14 cellular contexts compared by ENCODE assay signal in the genomic region with DNA sequence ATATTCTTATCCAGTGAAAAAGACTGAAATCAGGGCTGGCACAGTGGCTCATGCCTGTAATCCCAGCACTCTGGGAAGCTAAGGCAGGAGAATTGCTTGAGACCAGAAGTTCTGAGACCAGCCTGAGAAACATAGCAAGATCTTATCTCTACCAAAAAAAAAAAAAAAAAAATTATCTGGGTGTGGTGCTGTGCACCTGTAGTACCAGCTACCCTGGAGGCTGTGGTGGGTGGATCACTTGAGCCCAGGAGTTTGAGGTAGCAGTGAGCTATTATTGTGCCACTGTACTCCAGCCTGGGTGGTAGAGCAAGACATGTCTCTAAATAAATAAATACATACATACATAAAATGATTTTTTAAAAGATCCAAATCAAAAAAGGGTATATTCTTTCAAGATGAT. TPM values are rescaled to one million over a fixed set of nuclear protein-coding genes. Genes with fewer than 3 reads are reported as not detected.
DNase-seq lines count a peak whose midpoint lies in the region; ATAC-seq and TF ChIP-seq lines count a peak whose summit lies in the region.
"Had no signal": no experiment of that assay in that cellular context is flagged by ENCODE, and none has a peak within 500 bp of the region (broad histone marks: within the 10 kb centered on the region; RNA-seq: fewer than 3 reads in every experiment).

No MANE protein-coding gene starts in this region.

- H3K4me1 Mint-ChIP-seq in natural killer cell treated with Interleukin-12 subunit alpha and Interleukin-12 subunit beta and Interleukin-15 and Interleukin-18, amount 100 ng/mL, for 72 hours (ENCODE audit: low read depth in 2 of 2): peaks cover 18 to 28% of the 10 kb centered on the region in 2 donors
- H3K4me1 Mint-ChIP-seq in natural killer cell (peaks cover 4 to 18% of the 10 kb centered on the region in 2 donors), T-helper 17 cell (peaks cover 19% of the 10 kb centered on the region)
- H3K4me1 Mint-ChIP-seq in stimulated activated naive B cell treated with anti-CD40 and anti-IgM and Interleukin-4, amounts not matched to agents 10 μg/mL and 1 μg/mL and 100 μg/mL, for 72 hours: peaks cover 15 to 45% of the 10 kb centered on the region in 2 donors

- H3K36me3 ChIP-seq in left lung: no peaks in the 10 kb centered on the region

- H3K27ac ChIP-seq in left lung: no peak overlapping the region
- H3K27ac ChIP-seq: GM23248 had no signal

- no peak for DNase-seq in natural killer cell treated with Interleukin-12 subunit alpha and Interleukin-12 subunit beta and Interleukin-15 and Interleukin-18, amount 100 ng/mL, for 72 hours (ENCODE audit: low spot score)
- no peak for DNase-seq in natural killer cell
- no peak for DNase-seq in T-helper 17 cell
- no peak for DNase-seq in left lung
- DNase-seq in stimulated activated naive B cell treated with anti-CD40 and anti-IgM and Interleukin-4, amounts not matched to agents 10 μg/mL and 1 μg/mL and 100 μg/mL, for 72 hours: no peak
- DNase-seq in SKM-1 (lab: John Stamatoyannopoulos, UW; ENCODE audit: unreplicated experiment): no peak
- no peak for DNase-seq in activated naive CD4-positive, alpha-beta T cell (lab: John Stamatoyannopoulos, UW)
- DNase-seq: 8988T; C1 segment of cervical spinal cord; CD8-positive, alpha-beta T cell; DMS53; GM23248 had no signal

- H3K4me3 ChIP-seq in left lung: no peak overlapping the region
- H3K4me3 ChIP-seq: GM23248 had no signal

- no peaks in the 10 kb centered on the region for H3K9me3 ChIP-seq in T-helper 17 cell (ENCODE audit: control insufficient read depth, low read length, poor library complexity, severe bottlenecking)
- H3K9me3 ChIP-seq in left lung: no peaks in the 10 kb centered on the region

- peak overlapping the region; percentile 21 to 28 for H3K27ac Mint-ChIP-seq in natural killer cell treated with Interleukin-12 subunit alpha and Interleukin-12 subunit beta and Interleukin-15 and Interleukin-18, amount 100 ng/mL, for 72 hours
- H3K27ac Mint-ChIP-seq in natural killer cell (no peak overlapping the region), T-helper 17 cell (no peak overlapping the region)
- peak overlapping the region; percentile 38 for H3K27ac Mint-ChIP-seq in stimulated activated naive B cell treated with anti-CD40 and anti-IgM and Interleukin-4, amounts not matched to agents 10 μg/mL and 1 μg/mL and 100 μg/mL, for 72 hours
- H3K27ac Mint-ChIP-seq: CD8-positive, alpha-beta T cell had no signal

- ATAC-seq in natural killer cell treated with Interleukin-12 subunit alpha and Interleukin-12 subunit beta and Interleukin-15 and Interleukin-18, amount 100 ng/mL, for 72 hours: no peak
- no peak for ATAC-seq in natural killer cell
- peak; percentile 64 for ATAC-seq in T-helper 17 cell
- ATAC-seq in left lung: peak; percentile 49
- ATAC-seq in stimulated activated naive B cell treated with anti-CD40 and anti-IgM and Interleukin-4, amounts not matched to agents 10 μg/mL and 1 μg/mL and 100 μg/mL, for 72 hours (replicated peaks): no peak
- ATAC-seq in HG03045 (IDR thresholded peaks at IDR 0.05; ENCODE audit: unreplicated experiment): no peak
- ATAC-seq: CD8-positive, alpha-beta T cell; HCT116 had no signal

- intact Hi-C loops in natural killer cell (cut with micrococcal nuclease): no loop called here
- intact Hi-C loops in left lung (cut with DNase I): no loop called here

- H3K36me3 Mint-ChIP-seq in natural killer cell treated with Interleukin-12 subunit alpha and Interleukin-12 subunit beta and Interleukin-15 and Interleukin-18, amount 100 ng/mL, for 72 hours: no peaks in the 10 kb centered on the region
- H3K36me3 Mint-ChIP-seq in natural killer cell: no peaks in the 10 kb centered on the region
- peaks cover 4% of the 10 kb centered on the region for H3K36me3 Mint-ChIP-seq in T-helper 17 cell (ENCODE audit: low read depth)
- H3K36me3 Mint-ChIP-seq in stimulated activated naive B cell treated with anti-CD40 and anti-IgM and Interleukin-4, amounts not matched to agents 10 μg/mL and 1 μg/mL and 100 μg/mL, for 72 hours: no peaks in the 10 kb centered on the region
- H3K36me3 Mint-ChIP-seq: CD8-positive, alpha-beta T cell had no signal

- no peaks in the 10 kb centered on the region for H3K9me3 Mint-ChIP-seq in natural killer cell treated with Interleukin-12 subunit alpha and Interleukin-12 subunit beta and Interleukin-15 and Interleukin-18, amount 100 ng/mL, for 72 hours
- no peaks in the 10 kb centered on the region for H3K9me3 Mint-ChIP-seq in natural killer cell
- no peaks in the 10 kb centered on the region for H3K9me3 Mint-ChIP-seq in stimulated activated naive B cell treated with anti-CD40 and anti-IgM and Interleukin-4, amounts not matched to agents 10 μg/mL and 1 μg/mL and 100 μg/mL, for 72 hours
- H3K9me3 Mint-ChIP-seq: CD8-positive, alpha-beta T cell had no signal

- TF ChIP-seq CTCF in natural killer cell (IDR thresholded peaks at IDR 0.05) (no peak), left lung (IDR thresholded peaks at IDR 0.05) (no peak)

- no peak overlapping the region for H3K4me3 Mint-ChIP-seq in natural killer cell treated with Interleukin-12 subunit alpha and Interleukin-12 subunit beta and Interleukin-15 and Interleukin-18, amount 100 ng/mL, for 72 hours
- no peak overlapping the region for H3K4me3 Mint-ChIP-seq in natural killer cell
- no peak overlapping the region for H3K4me3 Mint-ChIP-seq in T-helper 17 cell
- H3K4me3 Mint-ChIP-seq in stimulated activated naive B cell treated with anti-CD40 and anti-IgM and Interleukin-4, amounts not matched to agents 10 μg/mL and 1 μg/mL and 100 μg/mL, for 72 hours: no peak overlapping the region
- H3K4me3 Mint-ChIP-seq: CD8-positive, alpha-beta T cell had no signal

- peaks cover 0 to 5% of the 10 kb centered on the region in 2 donors for H3K27me3 ChIP-seq in left lung

- H3K4me1 ChIP-seq in left lung: peaks cover 5 to 46% of the 10 kb centered on the region in 2 donors

- peaks cover 2 to 5% of the 10 kb centered on the region in 2 donors for H3K27me3 Mint-ChIP-seq in natural killer cell treated with Interleukin-12 subunit alpha and Interleukin-12 subunit beta and Interleukin-15 and Interleukin-18, amount 100 ng/mL, for 72 hours
- H3K27me3 Mint-ChIP-seq in natural killer cell (ENCODE audit: low read depth in 2 of 2): no peaks in the 10 kb centered on the region
- peaks cover 16% of the 10 kb centered on the region for H3K27me3 Mint-ChIP-seq in T-helper 17 cell
- H3K27me3 Mint-ChIP-seq in stimulated activated naive B cell treated with anti-CD40 and anti-IgM and Interleukin-4, amounts not matched to agents 10 μg/mL and 1 μg/mL and 100 μg/mL, for 72 hours: no peaks in the 10 kb centered on the region

RNA-seq across cellular contexts. Expression of gene CALHM6, which starts 6.3 kb away (rescaled TPM):
- total RNA-seq in natural killer cell treated with Interleukin-12 subunit alpha and Interleukin-12 subunit beta and Interleukin-15 and Interleukin-18, amount 100 ng/mL, for 72 hours: 1 to 10 TPM; 8.0 to 9.6 TPM
- total RNA-seq in natural killer cell: 10 to 100 TPM in 2 of 3 donors, 1 to 10 TPM in 1; 7.9 to 20.6 (median 12.3) TPM
- 1 to 10 TPM; 3.2 to 6.5 TPM for total RNA-seq in T-helper 17 cell
- total RNA-seq in left lung: 1 to 10 TPM; 2.1 to 6.4 TPM
- total RNA-seq: GM23248 had no signal

RNA-seq across cellular contexts. Expression of gene CALHM5, which starts 43.9 kb away (rescaled TPM):
- not detected for total RNA-seq in natural killer cell treated with Interleukin-12 subunit alpha and Interleukin-12 subunit beta and Interleukin-15 and Interleukin-18, amount 100 ng/mL, for 72 hours
- total RNA-seq in natural killer cell: under 1 TPM in 2 of 3 donors, not detected in 1; 0.05 TPM
- total RNA-seq in T-helper 17 cell: under 1 TPM in 1 of 2 donors, not detected in 1; 0.65 TPM
- 1 to 10 TPM; 2.3 to 2.9 TPM for total RNA-seq in left lung
- total RNA-seq: CD8-positive, alpha-beta T cell had no signal

Comparison
In these comparisons a context has a peak if more than half of its experiments do, and no peak if none do; other contexts are left out.
1. H3K27ac Mint-ChIP-seq: peak in natural killer cell treated with Interleukin-12 subunit alpha and Interleukin-12 subunit beta and Interleukin-15 and Interleukin-18, amount 100 ng/mL, for 72 hours (2 of 2) and stimulated activated naive B cell treated with anti-CD40 and anti-IgM and Interleukin-4, amounts not matched to agents 10 μg/mL and 1 μg/mL and 100 μg/mL, for 72 hours (single experiment); none in natural killer cell (0 of 2) and T-helper 17 cell (single experiment).
2. ATAC-seq: peak in T-helper 17 cell (single experiment) and left lung (single experiment); none in natural killer cell treated with Interleukin-12 subunit alpha and Interleukin-12 subunit beta and Interleukin-15 and Interleukin-18, amount 100 ng/mL, for 72 hours (0 of 2), natural killer cell (0 of 3), stimulated activated naive B cell treated with anti-CD40 and anti-IgM and Interleukin-4, amounts not matched to agents 10 μg/mL and 1 μg/mL and 100 μg/mL, for 72 hours (0 of 2) and HG03045 (single experiment).